ENCODE assay signal across 15 cellular contexts in genomic region chr9:76180541-76180940, GRCh38.
DNase-seq lines count a peak whose midpoint lies in the region; TF ChIP-seq lines count a peak whose summit lies in the region.
"Had no signal": no experiment of that assay in that cellular context is flagged by ENCODE, and none has a peak within 500 bp of the region (broad histone marks: within the 10 kb centered on the region; RNA-seq: fewer than 3 reads in every experiment).

No MANE protein-coding gene starts in this region.

- H3K4me1 ChIP-seq in stomach, result peaks cover 3 to 15% (median 10%) of the 10 kb centered on the region in 4 donors
- H3K4me1 ChIP-seq: ascending aorta, testis had no signal

- DNase-seq in DMS153 (lab: John Stamatoyannopoulos, UW), result peak; percentile 35
- DNase-seq in DMS153 treated with DMSO at 0.1 percent for 48 hours (lab: John Stamatoyannopoulos, UW; ENCODE audit: unreplicated experiment), result no peak
- DNase-seq in activated T-helper 1 cell treated with anti-CD3 and anti-CD28 coated beads, Interleukin-12 subunit alpha, Interleukin-12 subunit beta, Interleukin-2, Interleukin-4 antibody, amounts not matched to agents 30 ng/mL and 10 ng/mL and 1 ng/mL, durations not matched to agents 14 hours and 24 hours and 36 hours (ENCODE audit: low spot score), result no peak
- peak; percentile 37 for DNase-seq in kidney glomerular epithelial cell (lab: John Stamatoyannopoulos, UW)
- no peak for DNase-seq in stomach
- DNase-seq in SIG-M5 (lab: John Stamatoyannopoulos, UW), result no peak
- no peak for DNase-seq in NCI-H345 (lab: John Stamatoyannopoulos, UW)
- DNase-seq in superior temporal gyrus (ENCODE audit: extremely low spot score), result no peak
- DNase-seq: activated CD4-positive, alpha-beta T cell treated with anti-CD3 and anti-CD28 coated beads for 1 hour; activated T-cell treated with anti-CD3 and anti-CD28 coated beads, Interleukin-2, amount 50 U/mL, for 1 hour; DMS79 treated with DMSO at 0.1 percent for 48 hours; NCI-H1694 treated with DMSO at 0.1 percent for 48 hours; testis had no signal

- H3K36me3 ChIP-seq in stomach, result peaks cover 0 to 16% (median 4%) of the 10 kb centered on the region in 4 donors

- no peak overlapping the region for H3K4me3 ChIP-seq in stomach
- H3K4me3 ChIP-seq: ascending aorta, testis had no signal

- intact Hi-C loops in activated T-helper 1 cell treated with anti-CD3 and anti-CD28 coated beads, Interleukin-12 subunit alpha, Interleukin-12 subunit beta, Interleukin-2, Interleukin-4 antibody, amounts not matched to agents 30 ng/mL and 10 ng/mL and 1 ng/mL, durations not matched to agents 14 hours and 24 hours and 36 hours (cut with micrococcal nuclease), result loop anchor here (2.0 to 5.0 kb wide), 5 partner anchors 63 to 290 kb away; partner anchors contain the start of gene PCSK5
- intact Hi-C loops in stomach (cut with DNase I; ENCODE audit: low total_unique reads), result loop anchor here (10.0 kb wide), 1 partner anchor 64 kb away; no protein-coding TSS in a partner anchor

- H3K4me3 Mint-ChIP-seq in activated T-helper 1 cell treated with anti-CD3 and anti-CD28 coated beads, Interleukin-12 subunit alpha, Interleukin-12 subunit beta, Interleukin-2, Interleukin-4 antibody, amounts not matched to agents 30 ng/mL and 10 ng/mL and 1 ng/mL, durations not matched to agents 14 hours and 24 hours and 36 hours, result no peak overlapping the region

- TF ChIP-seq POLR2A in stomach (IDR thresholded peaks at IDR 0.05), result no peak

- H3K4me1 Mint-ChIP-seq in activated T-helper 1 cell treated with anti-CD3 and anti-CD28 coated beads, Interleukin-12 subunit alpha, Interleukin-12 subunit beta, Interleukin-2, Interleukin-4 antibody, amounts not matched to agents 30 ng/mL and 10 ng/mL and 1 ng/mL, durations not matched to agents 14 hours and 24 hours and 36 hours (ENCODE audit: low read depth), result peaks cover 56% of the 10 kb centered on the region

- H3K27ac Mint-ChIP-seq in activated T-helper 1 cell treated with anti-CD3 and anti-CD28 coated beads, Interleukin-12 subunit alpha, Interleukin-12 subunit beta, Interleukin-2, Interleukin-4 antibody, amounts not matched to agents 30 ng/mL and 10 ng/mL and 1 ng/mL, durations not matched to agents 14 hours and 24 hours and 36 hours, result peak overlapping the region; percentile 29

- H3K9me3 ChIP-seq in stomach, result no peaks in the 10 kb centered on the region
- H3K9me3 ChIP-seq: ascending aorta, testis had no signal

- H3K27ac ChIP-seq in stomach, result peak overlapping the region in 3 of 5 donors; percentile 11 to 63 (median 57)
- H3K27ac ChIP-seq: 22Rv1, ascending aorta, testis had no signal

- 23 to 36% (median 32%) methylated on average over 3 of the region's 3 CpGs for WGBS in stomach, 5 donors

- H3K9me3 Mint-ChIP-seq in activated T-helper 1 cell treated with anti-CD3 and anti-CD28 coated beads, Interleukin-12 subunit alpha, Interleukin-12 subunit beta, Interleukin-2, Interleukin-4 antibody, amounts not matched to agents 30 ng/mL and 10 ng/mL and 1 ng/mL, durations not matched to agents 14 hours and 24 hours and 36 hours, result peaks cover 5% of the 10 kb centered on the region

- H3K27me3 ChIP-seq in stomach, result no peaks in the 10 kb centered on the region
- H3K27me3 ChIP-seq: ascending aorta, testis had no signal

- H3K27me3 Mint-ChIP-seq in activated T-helper 1 cell treated with anti-CD3 and anti-CD28 coated beads, Interleukin-12 subunit alpha, Interleukin-12 subunit beta, Interleukin-2, Interleukin-4 antibody, amounts not matched to agents 30 ng/mL and 10 ng/mL and 1 ng/mL, durations not matched to agents 14 hours and 24 hours and 36 hours (ENCODE audit: insufficient read depth), result no peaks in the 10 kb centered on the region

- TF ChIP-seq CTCF in stomach (IDR thresholded peaks at IDR 0.05), result no peak

- no peak for TF ChIP-seq EP300 in stomach (IDR thresholded peaks at IDR 0.05)

- peaks cover 22% of the 10 kb centered on the region for H3K36me3 Mint-ChIP-seq in activated T-helper 1 cell treated with anti-CD3 and anti-CD28 coated beads, Interleukin-12 subunit alpha, Interleukin-12 subunit beta, Interleukin-2, Interleukin-4 antibody, amounts not matched to agents 30 ng/mL and 10 ng/mL and 1 ng/mL, durations not matched to agents 14 hours and 24 hours and 36 hours (ENCODE audit: low read depth)

Comparison
In these comparisons a context has a peak if more than half of its experiments do, and no peak if none do; other contexts are left out.
1. DNase-seq: peak in DMS153 (single experiment) and kidney glomerular epithelial cell (single experiment); none in DMS153 treated with DMSO at 0.1 percent for 48 hours (single experiment), activated T-helper 1 cell treated with anti-CD3 and anti-CD28 coated beads, Interleukin-12 subunit alpha, Interleukin-12 subunit beta, Interleukin-2, Interleukin-4 antibody, amounts not matched to agents 30 ng/mL and 10 ng/mL and 1 ng/mL, durations not matched to agents 14 hours and 24 hours and 36 hours (single experiment), stomach (single experiment), SIG-M5 (single experiment), NCI-H345 (single experiment) and superior temporal gyrus (single experiment).